Comparison of ENCODE assay signal across 8 cellular contexts in the genomic region with DNA sequence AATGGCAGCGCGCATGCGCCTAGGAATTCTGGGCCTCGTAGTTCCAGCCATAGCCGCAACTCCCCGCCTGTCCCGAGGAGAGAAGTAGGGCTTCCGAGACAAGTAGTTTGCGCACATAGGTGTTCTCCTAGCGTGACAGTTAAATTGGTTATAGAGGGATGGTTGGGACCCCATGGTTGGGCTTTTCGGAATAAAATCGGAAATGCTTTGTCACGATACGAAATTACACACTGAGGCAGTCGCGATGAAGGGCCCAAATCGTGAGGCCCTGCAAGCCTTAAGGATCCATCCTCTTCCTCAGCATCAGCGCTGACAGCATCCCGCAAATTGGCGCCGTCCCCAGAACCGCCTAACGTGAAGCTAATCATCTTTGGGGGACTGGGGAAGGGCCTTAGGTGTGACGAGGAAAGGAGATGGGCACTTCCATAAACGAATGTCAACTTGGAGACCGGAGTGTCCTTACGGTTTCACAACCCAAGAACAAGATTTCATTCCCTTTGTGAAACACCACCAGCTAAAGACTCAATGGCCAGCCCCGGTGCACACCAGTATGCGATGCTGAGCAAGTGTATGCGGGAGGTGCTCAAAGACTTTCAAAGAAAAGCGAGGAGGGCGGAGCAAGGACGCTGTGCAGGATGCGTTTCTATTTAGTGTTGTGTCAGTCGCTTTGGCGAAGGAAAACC. TPM values are rescaled to one million over a fixed set of nuclear protein-coding genes. Genes with fewer than 3 reads are reported as not detected.
A peak's percentile ranks its signal among the peaks of the same experiment; 100 is the strongest.
DNase-seq lines count a peak whose midpoint lies in the region; ATAC-seq and TF ChIP-seq lines count a peak whose summit lies in the region.

No MANE protein-coding gene starts in this region.

- H3K9me3 ChIP-seq in colonic mucosa (no peaks in the 10 kb centered on the region), lower lobe of right lung (no peaks in the 10 kb centered on the region)

- peaks cover 29% of the 10 kb centered on the region for H3K4me1 Mint-ChIP-seq in activated B cell treated with CpG ODN at 0.5 μM for 24 hours

- no peaks in the 10 kb centered on the region for H3K27me3 ChIP-seq in BJ (ENCODE audit: control insufficient read depth, insufficient read depth, low read length)
- H3K27me3 ChIP-seq in colonic mucosa = no peaks in the 10 kb centered on the region
- no peaks in the 10 kb centered on the region for H3K27me3 ChIP-seq in lower lobe of right lung (ENCODE audit: low read depth)

- H3K4me3 Mint-ChIP-seq in activated B cell treated with CpG ODN at 0.5 μM for 24 hours = peak overlapping the region; percentile 98

- peaks cover 8% of the 10 kb centered on the region for H3K36me3 Mint-ChIP-seq in activated B cell treated with CpG ODN at 0.5 μM for 24 hours (ENCODE audit: low read depth)

- CTCF ChIA-PET in BJ (lab: Yijun Ruan, JAX) = interaction anchor here (0.9 kb wide), 1 partner anchor 122 kb away, joined by 3 read pairs; no protein-coding TSS in a partner anchor
- CTCF ChIA-PET in activated B cell treated with CpG ODN at 0.5 μM for 24 hours (lab: Charles Lee) = no interaction called here

- no peak for TF ChIP-seq CTCF in BJ (IDR thresholded peaks at IDR 0.05; ENCODE audit: insufficient read depth, low read depth, low read length)
- TF ChIP-seq CTCF in HFF-Myc (IDR thresholded peaks at IDR 0.05; ENCODE audit: low read depth, low read length, missing control alignments) = no peak
- TF ChIP-seq CTCF in activated B cell treated with CpG ODN at 0.5 μM for 24 hours (IDR thresholded peaks at IDR 0.05) = no peak
- TF ChIP-seq CTCF in colonic mucosa (IDR thresholded peaks at IDR 0.05) = no peak
- TF ChIP-seq CTCF in lower lobe of right lung (IDR thresholded peaks at IDR 0.05) = no peak

- no peaks in the 10 kb centered on the region for H3K9me3 Mint-ChIP-seq in activated B cell treated with CpG ODN at 0.5 μM for 24 hours

- H3K4me3 ChIP-seq in BJ (ENCODE audit: low read depth, low read length) (peak overlapping the region; percentile 84), HFF-Myc (replicated peaks; ENCODE audit: low read depth, low read length) (peak overlapping the region; percentile 74), colonic mucosa (peak overlapping the region; percentile 94), lower lobe of right lung (peak overlapping the region; percentile 90)

- H3K36me3 ChIP-seq in BJ (ENCODE audit: control insufficient read depth, insufficient read depth, low read length) (no peaks in the 10 kb centered on the region), colonic mucosa (no peaks in the 10 kb centered on the region), lower lobe of right lung (no peaks in the 10 kb centered on the region)

- no peak for ATAC-seq in activated B cell treated with CpG ODN at 0.5 μM for 24 hours (ENCODE audit: low read depth)
- peak; percentile 13 to 45 for ATAC-seq in lower lobe of right lung
- no peak for ATAC-seq in GM19452 (IDR thresholded peaks at IDR 0.05; ENCODE audit: unreplicated experiment)
- ATAC-seq in HG03469 (IDR thresholded peaks at IDR 0.05; ENCODE audit: unreplicated experiment) = no peak

- H3K4me1 ChIP-seq in colonic mucosa = no peaks in the 10 kb centered on the region
- peaks cover 23% of the 10 kb centered on the region for H3K4me1 ChIP-seq in lower lobe of right lung

- H3K9ac ChIP-seq in colonic mucosa (ENCODE audit: low read depth in 2 of 2, low read length in 2 of 2) = peak overlapping the region; percentile 38 to 67

- peak overlapping the region; percentile 91 for H3K27ac Mint-ChIP-seq in activated B cell treated with CpG ODN at 0.5 μM for 24 hours

- intact Hi-C loops in activated B cell treated with CpG ODN at 0.5 μM for 24 hours (cut with micrococcal nuclease) = loop anchor here (1.0 to 10.0 kb wide), 6 partner anchors 184 to 648 kb away; a partner anchor contains a TSS
- intact Hi-C loops in colonic mucosa (cut with DNase I) = loop anchor here (10.0 kb wide), 1 partner anchor 116 kb away; no protein-coding TSS in a partner anchor
- intact Hi-C loops in lower lobe of right lung (cut with DNase I) = no loop called here

- POLR2A ChIA-PET in BJ (lab: Charles Lee) = no interaction called here
- POLR2A ChIA-PET in activated B cell treated with CpG ODN at 0.5 μM for 24 hours (lab: Charles Lee) = no interaction called here

- no peaks in the 10 kb centered on the region for H3K27me3 Mint-ChIP-seq in activated B cell treated with CpG ODN at 0.5 μM for 24 hours

- H3K27ac ChIP-seq in colonic mucosa (peak overlapping the region; percentile 3), lower lobe of right lung (no peak overlapping the region)

- DNase-seq in BJ (ENCODE audit: low read depth) = no peak
- DNase-seq in HFF-Myc (ENCODE audit: extremely low read depth, low read depth) = no peak
- DNase-seq in activated B cell treated with CpG ODN at 0.5 μM for 24 hours = peak; percentile 19
- DNase-seq in colonic mucosa = peak; percentile 46
- DNase-seq in lower lobe of right lung = no peak
- peak; percentile 1 to 11 for DNase-seq in stimulated activated CD8-positive, alpha-beta memory T cell treated with anti-CD3 and anti-CD28 coated beads, Interleukin-2, amount 100 ng/mL, for 1 hour (ENCODE audit: low read depth in 2 of 2)

RNA-seq across cellular contexts. Expression of a gene that starts 0.6 kb away (rescaled TPM):
- polyA plus RNA-seq in BJ (2011; rRNA removed) = 3.3 and 5.8 TPM in 2 replicates
- polyA minus RNA-seq in BJ (2011; rRNA and poly(A)+ RNA removed) = 6.5 and 6.9 TPM in 2 replicates
- 16.2 and 19.8 TPM in 2 replicates for total RNA-seq in activated B cell treated with CpG ODN at 0.5 μM for 24 hours
- 1 to 10 TPM; 6.8 to 9.1 TPM for total RNA-seq in colonic mucosa
- total RNA-seq in lower lobe of right lung = 19.1 TPM

Comparison
In these comparisons a context has a peak if more than half of its experiments do, and no peak if none do; other contexts are left out.
1. DNase-seq: peak in activated B cell treated with CpG ODN at 0.5 μM for 24 hours (single experiment), colonic mucosa (single experiment) and stimulated activated CD8-positive, alpha-beta memory T cell treated with anti-CD3 and anti-CD28 coated beads, Interleukin-2, amount 100 ng/mL, for 1 hour (2 of 2); none in BJ (single experiment), HFF-Myc (single experiment) and lower lobe of right lung (single experiment).
2. ATAC-seq: peak in lower lobe of right lung (2 of 2); none in activated B cell treated with CpG ODN at 0.5 μM for 24 hours (single experiment), GM19452 (single experiment) and HG03469 (single experiment).
3. Peak in every context shown above with its lines, with median percentiles within 50 percentile points of each other: H3K4me3 ChIP-seq.